In the genomic region with DNA sequence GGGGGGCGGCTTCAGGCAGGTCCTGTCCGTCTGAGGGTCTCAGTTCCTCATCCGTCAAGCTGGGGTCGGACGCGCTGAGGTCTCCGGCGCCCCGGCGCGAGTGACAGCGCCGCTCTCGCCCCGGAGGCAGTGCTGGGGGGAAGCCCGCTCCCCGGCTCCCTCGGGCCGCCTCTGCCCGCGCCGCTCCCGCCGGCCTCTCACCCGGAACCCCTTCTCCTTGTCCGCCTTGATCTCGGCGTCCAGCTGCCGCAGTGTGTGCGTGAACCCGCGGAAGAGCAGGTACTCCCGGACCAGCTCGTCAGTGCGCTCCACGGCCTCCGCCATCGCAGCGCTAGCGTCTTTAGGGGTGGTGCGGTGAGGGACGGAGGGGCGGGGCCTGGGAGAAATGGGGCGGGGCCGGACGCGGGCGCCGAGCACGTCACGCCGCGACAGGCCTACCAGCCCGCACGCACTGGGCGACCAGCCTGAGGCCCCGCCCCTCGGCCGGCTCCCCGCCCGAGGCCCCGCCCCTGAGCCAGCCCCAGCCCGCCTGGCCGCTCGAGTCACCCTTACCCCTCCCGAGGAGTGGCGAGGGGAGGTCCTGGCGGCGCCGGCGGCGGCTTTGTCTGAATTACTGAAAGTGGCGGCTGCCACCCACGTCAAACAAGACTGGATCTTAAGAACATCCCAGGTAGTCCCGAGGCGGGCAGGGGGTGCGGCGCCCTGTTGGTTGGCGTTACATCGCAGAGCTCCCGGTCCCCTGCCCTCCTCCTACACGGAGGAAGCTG, we compare ENCODE assay signal across 8 cellular contexts. TPM values are rescaled to one million over a fixed set of nuclear protein-coding genes. Genes with fewer than 3 reads are reported as not detected.
DNase-seq lines count a peak whose midpoint lies in the region; ATAC-seq and TF ChIP-seq lines count a peak whose summit lies in the region.

Gene WDR91, minus strand, starts transcription at position 348 of the 767 bp plus-strand sequence. Its CDS starts 24 bp downstream, at position 324.

- POLR2A ChIA-PET in PC-9 (lab: Charles Lee; ENCODE audit: unreplicated experiment), result no interaction called here

- peak; percentile 86 for DNase-seq in DMS79 (lab: John Stamatoyannopoulos, UW)
- DNase-seq in KG1 (lab: John Stamatoyannopoulos, UW), result peak; percentile 17
- DNase-seq in PC-9, result peak; percentile 84 to 95
- peak; percentile 99 for DNase-seq in activated T-cell treated with anti-CD3 and anti-CD28 coated beads, Interleukin-2, amount 50 U/mL, for 1 hour
- DNase-seq in erythroblast (lab: John Stamatoyannopoulos, UW), result peak; percentile 95 to 98
- peak; percentile 92 for DNase-seq in stimulated activated CD8-positive, alpha-beta memory T cell treated with anti-CD3 and anti-CD28 coated beads, Interleukin-7, amount 100 ng/mL, for 24 hours (ENCODE audit: low read depth)

- H3K9me3 ChIP-seq in PC-9 (ENCODE audit: insufficient read depth, low read depth) (no peaks in the 10 kb centered on the region), muscle layer of colon (ENCODE audit: low read length) (no peaks in the 10 kb centered on the region)

- H3K4me3 ChIP-seq in PC-9 (peak within 1 kb of the TSS; percentile 76), muscle layer of colon (ENCODE audit: low read depth in 1 of 2, low read length in 2 of 2) (peak within 1 kb of the TSS; percentile 93 to 94)

- peak within 1 kb of the TSS; percentile 48 for H3K27ac ChIP-seq in PC-9
- H3K27ac ChIP-seq in muscle layer of colon (ENCODE audit: low read depth, low read length), result peak within 1 kb of the TSS; percentile 97

- no peaks in the 10 kb centered on the region; the same call in 1 of the 2 replicates for H3K4me1 ChIP-seq in PC-9 (replicated peaks; ENCODE audit: insufficient read depth)
- peaks cover 6% of the 10 kb centered on the region for H3K4me1 ChIP-seq in muscle layer of colon (ENCODE audit: insufficient read depth, low read length)

- peak within 1 kb of the TSS; percentile 95 for H2AFZ ChIP-seq in PC-9

- CTCF ChIA-PET in PC-9 (lab: Charles Lee), result interaction anchor here (0.5 kb wide), 1 partner anchor 71 kb away, joined by 3 read pairs; no protein-coding TSS in a partner anchor

- peak; percentile 69 for TF ChIP-seq POLR2A in erythroblast (IDR thresholded peaks at IDR 0.05; ENCODE audit: low read length)

- no peaks in the 10 kb centered on the region for H3K79me2 ChIP-seq in PC-9 (ENCODE audit: low read depth)

- peak within 1 kb of the TSS; percentile 91 for H3K4me2 ChIP-seq in PC-9

- intact Hi-C loops in PC-9 (cut with micrococcal nuclease; ENCODE audit: unreplicated experiment), result loop anchor here (1.0 kb wide), 1 partner anchor 41 kb away; the partner anchor contains the start of gene CYREN

- ATAC-seq in GM21737 (IDR thresholded peaks at IDR 0.05; ENCODE audit: unreplicated experiment), result peak; percentile 77

- BruUV-seq in PC-9 (replicated peaks; lab: Mats Ljungman, UMichigan), result no TSS peak

- H3K9ac ChIP-seq in muscle layer of colon (ENCODE audit: low read length), result peak within 1 kb of the TSS; percentile 52

- H3F3A ChIP-seq in PC-9 (ENCODE audit: insufficient read depth, low read depth), result no peaks in the 10 kb centered on the region

- TF ChIP-seq CTCF in PC-9 (conservative IDR thresholded peaks at IDR 0.05), result no peak

- H3K27me3 ChIP-seq in PC-9 (ENCODE audit: insufficient read depth, low read depth) (no peaks in the 10 kb centered on the region), muscle layer of colon (ENCODE audit: control insufficient read depth in 1 of 2, insufficient read depth in 2 of 2, low read length in 2 of 2) (no peaks in the 10 kb centered on the region)

- no peaks in the 10 kb centered on the region for H3K36me3 ChIP-seq in PC-9 (ENCODE audit: low read depth)
- H3K36me3 ChIP-seq in muscle layer of colon (ENCODE audit: insufficient read depth, low read length), result peaks cover 6% of the 10 kb centered on the region

- H4K20me1 ChIP-seq in PC-9 (ENCODE audit: insufficient read depth), result no peaks in the 10 kb centered on the region

- H3K9me2 ChIP-seq in PC-9 (ENCODE audit: insufficient read depth), result no peaks in the 10 kb centered on the region

RNA-seq across cellular contexts. Expression of gene WDR91, which starts in this region (rescaled TPM):
- total RNA-seq in PC-9 (2021), result 7.6 and 8.4 TPM in 2 replicates

Comparison
In these comparisons a context has a peak if more than half of its experiments do, and no peak if none do; other contexts are left out.
1. Peak in every context shown above with its lines: DNase-seq, ATAC-seq, H3K4me3 ChIP-seq and H3K27ac ChIP-seq.
2. DNase-seq: peak in every context shown above with its lines; median percentile 99 in activated T-cell treated with anti-CD3 and anti-CD28 coated beads, Interleukin-2, amount 50 U/mL, for 1 hour; 96 in erythroblast; 92 in stimulated activated CD8-positive, alpha-beta memory T cell treated with anti-CD3 and anti-CD28 coated beads, Interleukin-7, amount 100 ng/mL, for 24 hours; 90 in PC-9; 86 in DMS79; 17 in KG1.